25 cellular contexts compared by ENCODE assay signal in the genomic region with DNA sequence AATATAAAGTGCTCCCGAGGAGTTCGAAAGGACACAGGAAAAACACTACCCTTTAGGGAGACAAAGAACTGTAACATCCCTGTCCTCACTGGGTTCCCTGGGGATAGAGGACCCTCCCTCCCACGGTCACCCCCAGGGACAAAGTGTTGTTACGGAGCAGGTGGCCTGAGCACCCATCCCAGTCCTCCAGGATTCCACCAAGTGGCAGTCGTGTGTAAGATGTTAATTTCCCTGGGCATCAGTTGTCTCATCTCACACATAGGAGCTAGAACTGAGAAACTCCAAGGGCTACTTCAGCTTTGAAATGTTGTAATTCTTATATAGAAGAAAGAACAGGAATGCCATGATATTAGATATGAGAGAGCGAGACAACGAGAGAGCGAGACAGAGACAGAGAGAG.
"Had no signal": no experiment of that assay in that cellular context is flagged by ENCODE, and none has a peak within 500 bp of the region (broad histone marks: within the 10 kb centered on the region; RNA-seq: fewer than 3 reads in every experiment).

No MANE protein-coding gene starts in this region.

- H3K4me3 ChIP-seq: gastrocnemius medialis, ovary, skin epidermis, testis, transverse colon had no signal

- H3K27me3 ChIP-seq: ovary, testis, transverse colon had no signal

- H3K36me3 ChIP-seq: gastrocnemius medialis, ovary, transverse colon had no signal

- H3K9me3 ChIP-seq: gastrocnemius medialis, ovary, testis, transverse colon had no signal

- H3K4me1 ChIP-seq: gastrocnemius medialis, testis, transverse colon had no signal

- FAIRE-seq: endometrium had no signal

- H3K27ac ChIP-seq: gastrocnemius medialis, ovary, skin epidermis, testis, transverse colon had no signal

- ATAC-seq: activated naive CD8-positive, alpha-beta T cell treated with anti-CD3 and anti-CD28 coated beads, Interleukin-2, amount 50 U/mL, for 24 hours; gastrocnemius medialis; left ventricle myocardium superior; sciatic nerve; stimulated activated naive CD8-positive, alpha-beta T cell treated with anti-CD3 and anti-CD28 coated beads, Interleukin-15, Interleukin-2, amounts not matched to agents 100 U/mL and 50 U/mL, for 24 hours had no signal

- DNase-seq: activated CD4-positive, alpha-beta memory T cell treated with anti-CD3 and anti-CD28 coated beads for 36 hours; activated CD4-positive, alpha-beta T cell treated with anti-CD3 and anti-CD28 coated beads, Interleukin-2, amount 10 ng/mL, durations not matched to agents 24 days and 14 days; activated CD4-positive, CD25-positive, alpha-beta regulatory T cell treated with anti-CD3 and anti-CD28 coated beads, Interleukin-2, amount 50 U/mL, for 72 hours; activated CD8-positive, alpha-beta memory T cell treated with anti-CD3 and anti-CD28 coated beads, Interleukin-2, amount 50 U/mL, for 48 hours; activated gamma-delta T cell treated with Interleukin-2 at 50 U/mL for 16 hours; activated naive CD8-positive, alpha-beta T cell treated with anti-CD3 and anti-CD28 coated beads, Interleukin-2, amount 50 U/mL, for 24 hours; activated T-cell treated with anti-CD3 and anti-CD28 coated beads, Interleukin-2, amount 50 U/mL, for 24 hours; amygdala; caudate nucleus; gastrocnemius medialis; glutamatergic neuron; islet precursor cell; left ventricle myocardium superior; nephron progenitor cell; ovary; retina; stimulated activated CD4-positive, alpha-beta T cell treated with anti-CD3 and anti-CD28 coated beads, Interleukin-12 subunit alpha, Interleukin-12 subunit beta, amount 100 ng/mL, for 4 hours; stimulated activated CD4-positive, alpha-beta T cell treated with anti-CD3 and anti-CD28 coated beads, Interleukin-4, amount 100 ng/mL, for 1 hour; stimulated activated naive CD8-positive, alpha-beta T cell treated with anti-CD3 and anti-CD28 coated beads, Interleukin-15, Interleukin-2, amounts not matched to agents 100 U/mL and 50 U/mL, for 24 hours; T-helper 1 cell; testis; transverse colon had no signal
